Comparison of ENCODE assay signal across 19 cellular contexts in the genomic region with DNA sequence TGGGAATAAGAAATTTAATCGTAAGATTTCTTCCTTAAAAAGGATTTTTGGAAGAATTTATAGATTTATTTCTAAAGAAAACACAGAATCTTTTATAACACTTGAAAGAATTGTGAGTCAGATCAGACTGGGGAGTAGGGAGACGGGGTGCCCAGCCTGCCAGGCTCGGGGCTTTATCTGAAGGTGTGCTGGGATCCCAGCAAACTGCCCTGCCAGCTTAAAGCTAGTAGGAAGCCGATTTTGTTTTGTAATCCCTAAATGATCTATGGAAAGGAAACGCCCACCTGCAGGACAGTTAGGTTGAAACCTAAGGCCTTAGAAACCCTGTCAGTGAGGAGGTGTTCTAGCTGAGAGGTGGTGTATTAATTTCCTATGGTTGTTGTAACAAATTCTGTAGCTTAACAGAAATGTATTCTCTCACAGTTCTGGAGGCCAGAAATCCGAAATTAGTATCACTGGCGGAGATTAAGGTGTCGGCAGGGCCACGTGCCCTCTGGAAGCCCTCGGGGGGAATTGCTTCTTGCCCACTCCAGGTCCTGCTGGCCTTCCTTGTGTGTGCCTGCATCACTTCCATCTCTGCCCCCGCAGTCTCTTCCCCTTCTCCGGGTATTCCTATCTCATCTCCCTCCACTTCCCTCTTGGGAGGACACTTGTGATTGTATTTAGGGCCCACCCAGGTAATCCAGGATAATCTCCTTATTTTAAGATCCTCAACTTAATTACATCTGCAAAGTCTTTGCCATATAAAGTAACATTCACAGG. TPM values are rescaled to one million over a fixed set of nuclear protein-coding genes. Genes with fewer than 3 reads are reported as not detected.
"Had no signal": no experiment of that assay in that cellular context is flagged by ENCODE, and none has a peak within 500 bp of the region (broad histone marks: within the 10 kb centered on the region; RNA-seq: fewer than 3 reads in every experiment).

No MANE protein-coding gene starts in this region.

- ATAC-seq: HepG2, T-cell had no signal

- H3K27ac ChIP-seq: RWPE1 had no signal

- H3K4me3 ChIP-seq: K562 had no signal

- DNase-seq: IMR-90, MV-4-11, NCI-H1048, NCI-H1105, NCI-H1417 treated with DMSO at 0.1 percent for 48 hours, NCI-H146, NCI-H1694 treated with DMSO at 0.1 percent for 48 hours, NCI-H1930, NCI-H2081, NCI-H2107, NCI-H2227 treated with DMSO at 0.1 percent for 48 hours, NCI-H526, SHP77, SK-N-SH, SW 1271, T-cell had no signal

- H3K9me3 ChIP-seq: SK-N-SH had no signal

RNA-seq across cellular contexts. Expression of gene RAB6B, which starts 19.3 kb away (rescaled TPM):
- total RNA-seq: HepG2 had no signal
